ENCODE assay signal across 9 cellular contexts in the genomic region with DNA sequence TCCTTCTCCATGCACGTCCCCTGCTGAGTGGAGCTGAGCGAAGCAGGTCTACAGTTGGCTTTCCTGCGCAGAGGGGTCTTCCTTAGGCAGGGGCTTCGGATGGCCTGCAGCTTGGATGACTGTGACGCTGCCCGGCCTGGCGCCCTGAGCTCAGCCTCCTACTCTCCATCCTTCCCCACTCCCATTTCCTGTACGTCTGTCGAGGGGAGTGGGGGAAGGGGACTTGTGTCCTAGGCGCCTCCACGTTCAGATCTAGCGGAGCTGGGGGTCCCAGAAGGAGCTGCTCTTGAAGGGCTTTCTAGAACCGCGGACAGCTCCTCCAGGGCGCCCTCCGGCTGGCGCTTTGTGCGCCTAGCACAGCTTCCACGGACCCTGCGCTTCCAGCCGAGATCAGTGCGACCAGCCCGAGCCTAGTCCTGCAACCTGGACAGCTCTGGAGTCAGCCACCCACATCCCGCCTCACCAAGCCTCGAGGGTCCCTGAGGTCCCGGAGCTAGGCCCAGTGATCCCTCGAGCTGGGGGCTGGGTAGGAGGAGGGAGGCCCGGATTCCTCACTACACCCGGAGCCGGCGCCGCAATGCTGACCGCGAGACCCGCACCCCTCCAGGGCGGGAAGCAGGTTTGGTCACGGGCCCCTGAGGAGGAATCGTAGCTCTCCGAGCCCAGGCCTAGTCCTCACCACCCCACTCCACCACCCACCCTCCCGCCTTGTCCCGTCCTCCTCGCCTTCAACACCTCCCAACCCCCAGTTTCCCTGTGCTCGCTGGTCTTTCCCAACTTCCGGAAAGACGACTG. TPM values are rescaled to one million over a fixed set of nuclear protein-coding genes. Genes with fewer than 3 reads are reported as not detected.
DNase-seq lines count a peak whose midpoint lies in the region; ATAC-seq and TF ChIP-seq lines count a peak whose summit lies in the region.
"Had no signal": no experiment of that assay in that cellular context is flagged by ENCODE, and none has a peak within 500 bp of the region (broad histone marks: within the 10 kb centered on the region; RNA-seq: fewer than 3 reads in every experiment).

No MANE protein-coding gene starts in this region.

- TF ChIP-seq POLR2A in thyroid gland (IDR thresholded peaks at IDR 0.05), result no peak

- TF ChIP-seq CTCF in thyroid gland (IDR thresholded peaks at IDR 0.05), result no peak

- CTCF ChIA-PET in activated naive CD4-positive, alpha-beta T cell treated with anti-CD3 and anti-CD28 coated beads for 36 hours (lab: Charles Lee), result interaction anchor here (0.6 to 1.4 kb wide), 3 partner anchors 12 to 65 kb away, joined by 3 to 5 read pairs (median 3); no protein-coding TSS in a partner anchor

- peak overlapping the region; percentile 82 for H3K4me3 Mint-ChIP-seq in activated naive CD4-positive, alpha-beta T cell treated with anti-CD3 and anti-CD28 coated beads, Interleukin-2, amount 50 U/mL, for 24 hours
- no peak overlapping the region for H3K4me3 Mint-ChIP-seq in activated naive CD4-positive, alpha-beta T cell treated with anti-CD3 and anti-CD28 coated beads for 36 hours

- 30 to 40% methylated on average over 26 to 35 of the region's 45 CpGs for WGBS in thyroid gland, 2 donors

- H3K9me3 Mint-ChIP-seq in activated naive CD4-positive, alpha-beta T cell treated with anti-CD3 and anti-CD28 coated beads, Interleukin-2, amount 50 U/mL, for 24 hours, result no peaks in the 10 kb centered on the region
- no peaks in the 10 kb centered on the region for H3K9me3 Mint-ChIP-seq in activated naive CD4-positive, alpha-beta T cell treated with anti-CD3 and anti-CD28 coated beads for 36 hours
- H3K9me3 Mint-ChIP-seq: stimulated activated naive CD8-positive, alpha-beta T cell treated with anti-CD3 and anti-CD28 coated beads, Interleukin-15, Interleukin-2, amounts not matched to agents 100 ng/mL and 50 ng/mL, for 24 hours had no signal

- ATAC-seq in HG03571 (IDR thresholded peaks at IDR 0.05; ENCODE audit: unreplicated experiment), result no peak

- peak overlapping the region in 2 of 3 donors; percentile 48 to 65 for H3K4me3 ChIP-seq in thyroid gland (replicated peaks in 1 of 3)

- H3K27ac Mint-ChIP-seq in activated naive CD4-positive, alpha-beta T cell treated with anti-CD3 and anti-CD28 coated beads, Interleukin-2, amount 50 U/mL, for 24 hours, result no peak overlapping the region
- no peak overlapping the region for H3K27ac Mint-ChIP-seq in activated naive CD4-positive, alpha-beta T cell treated with anti-CD3 and anti-CD28 coated beads for 36 hours
- H3K27ac Mint-ChIP-seq: stimulated activated naive CD8-positive, alpha-beta T cell treated with anti-CD3 and anti-CD28 coated beads, Interleukin-15, Interleukin-2, amounts not matched to agents 100 ng/mL and 50 ng/mL, for 24 hours had no signal

- no peaks in the 10 kb centered on the region for H3K36me3 Mint-ChIP-seq in activated naive CD4-positive, alpha-beta T cell treated with anti-CD3 and anti-CD28 coated beads, Interleukin-2, amount 50 U/mL, for 24 hours
- no peaks in the 10 kb centered on the region for H3K36me3 Mint-ChIP-seq in activated naive CD4-positive, alpha-beta T cell treated with anti-CD3 and anti-CD28 coated beads for 36 hours (ENCODE audit: low read depth)

- H3K27ac ChIP-seq in thyroid gland, result peak overlapping the region in 1 of 3 donors; percentile 67

- no peaks in the 10 kb centered on the region for H3K36me3 ChIP-seq in thyroid gland

- no peaks in the 10 kb centered on the region for H3K27me3 ChIP-seq in thyroid gland

- DNase-seq in activated naive CD4-positive, alpha-beta T cell treated with anti-CD3 and anti-CD28 coated beads for 36 hours, result no peak
- DNase-seq in astrocyte of the hippocampus (ENCODE audit: low read depth, low spot score) (peak; percentile 51), medulla oblongata (ENCODE audit: extremely low spot score) (peak; percentile 38), thyroid gland (peak; percentile 30 to 44), germinal center (ENCODE audit: low spot score) (no peak), SHP77 (lab: John Stamatoyannopoulos, UW) (no peak)

- H3K4me1 Mint-ChIP-seq in activated naive CD4-positive, alpha-beta T cell treated with anti-CD3 and anti-CD28 coated beads, Interleukin-2, amount 50 U/mL, for 24 hours, result peaks cover 14% of the 10 kb centered on the region
- H3K4me1 Mint-ChIP-seq in activated naive CD4-positive, alpha-beta T cell treated with anti-CD3 and anti-CD28 coated beads for 36 hours (ENCODE audit: low read depth), result peaks cover 14% of the 10 kb centered on the region

- intact Hi-C loops in activated naive CD4-positive, alpha-beta T cell treated with anti-CD3 and anti-CD28 coated beads for 36 hours (cut with micrococcal nuclease), result loop anchor here (5.0 kb wide), 1 partner anchor 262 kb away; no protein-coding TSS in a partner anchor
- intact Hi-C loops in thyroid gland (cut with DNase I), result loop anchor here (5.0 to 10.0 kb wide), 2 partner anchors 102 to 370 kb away; no protein-coding TSS in a partner anchor

- H3K4me1 ChIP-seq in thyroid gland, result peaks cover 21 to 47% of the 10 kb centered on the region in 2 donors

- H3K27me3 Mint-ChIP-seq in activated naive CD4-positive, alpha-beta T cell treated with anti-CD3 and anti-CD28 coated beads, Interleukin-2, amount 50 U/mL, for 24 hours, result peaks cover 41% of the 10 kb centered on the region
- H3K27me3 Mint-ChIP-seq in activated naive CD4-positive, alpha-beta T cell treated with anti-CD3 and anti-CD28 coated beads for 36 hours (ENCODE audit: low read depth), result peaks cover 61% of the 10 kb centered on the region

- no peaks in the 10 kb centered on the region for H3K9me3 ChIP-seq in thyroid gland

RNA-seq across cellular contexts. Expression of a gene that starts 1.8 kb away (rescaled TPM):
- total RNA-seq in activated naive CD4-positive, alpha-beta T cell treated with anti-CD3 and anti-CD28 coated beads for 36 hours, result not detected
- 10 to 100 TPM; 17.2 to 28.1 (median 23.6) TPM for total RNA-seq in thyroid gland

Comparison
In these comparisons a context has a peak if more than half of its experiments do, and no peak if none do; other contexts are left out.
1. DNase-seq: peak in astrocyte of the hippocampus (single experiment), medulla oblongata (single experiment) and thyroid gland (2 of 2); none in activated naive CD4-positive, alpha-beta T cell treated with anti-CD3 and anti-CD28 coated beads for 36 hours (single experiment), germinal center (single experiment) and SHP77 (0 of 2).
2. RNA of a gene that starts 1.8 kb away (total RNA-seq): 17.2 to 28.1 TPM in thyroid gland; not detected in activated naive CD4-positive, alpha-beta T cell treated with anti-CD3 and anti-CD28 coated beads for 36 hours; every median in the first group is over 10 times any median in the second.